In genomic region chr2:69785358-69785757, GRCh38 we compare ENCODE assay signal across 24 cellular contexts.
"Had no signal": no experiment of that assay in that cellular context is flagged by ENCODE, and none has a peak within 500 bp of the region (broad histone marks: within the 10 kb centered on the region; RNA-seq: fewer than 3 reads in every experiment).

No MANE protein-coding gene starts in this region.

- H3K27me3 ChIP-seq: gastrocnemius medialis, neutrophil, right atrium auricular region, sigmoid colon, transverse colon, vagina had no signal

- H3K9me3 Mint-ChIP-seq: endodermal cell; memory B cell; natural killer cell; neural crest cell; stimulated activated naive B cell treated with anti-CD40 and anti-IgM and Interleukin-4, amounts not matched to agents 10 μg/mL and 1 μg/mL and 100 μg/mL, for 72 hours; stimulated activated naive CD8-positive, alpha-beta T cell treated with anti-CD3 and anti-CD28 coated beads, Interleukin-15, Interleukin-2, amounts not matched to agents 100 ng/mL and 50 ng/mL, for 24 hours had no signal

- ATAC-seq: esophagus mucosa; gastrocnemius medialis; left ventricle myocardium superior; lower lobe of right lung; natural killer cell; stimulated activated naive B cell treated with anti-CD40 and anti-IgM and Interleukin-4, amounts not matched to agents 10 μg/mL and 1 μg/mL and 100 μg/mL, for 72 hours had no signal

- H3K27ac ChIP-seq: epithelial cell of prostate, gastrocnemius medialis, lower lobe of right lung, neutrophil, prostate gland, right atrium auricular region, sigmoid colon, transverse colon, vagina had no signal

- DNase-seq: effector CD8-positive, alpha-beta T cell; endodermal cell; foreskin fibroblast; gastrocnemius medialis; head of caudate nucleus; left ventricle myocardium superior; lower lobe of right lung; natural killer cell; sigmoid colon; stimulated activated CD4-positive, alpha-beta T cell treated with anti-CD3 and anti-CD28 coated beads, Interleukin-2, amount 100 ng/mL, for 24 hours; stimulated activated naive B cell treated with anti-CD40 and anti-IgM and Interleukin-4, amounts not matched to agents 10 μg/mL and 1 μg/mL and 100 μg/mL, for 72 hours; transverse colon had no signal

- H3K9ac ChIP-seq: parathyroid adenoma had no signal

- FAIRE-seq: colon, keratinocyte had no signal

- H3K9me3 ChIP-seq: gastrocnemius medialis, lower lobe of right lung, neutrophil, prostate gland, right atrium auricular region, sigmoid colon, transverse colon, vagina had no signal

- H3K4me3 Mint-ChIP-seq: endodermal cell; memory B cell; natural killer cell; neural crest cell; stimulated activated naive B cell treated with anti-CD40 and anti-IgM and Interleukin-4, amounts not matched to agents 10 μg/mL and 1 μg/mL and 100 μg/mL, for 72 hours; stimulated activated naive CD8-positive, alpha-beta T cell treated with anti-CD3 and anti-CD28 coated beads, Interleukin-15, Interleukin-2, amounts not matched to agents 100 ng/mL and 50 ng/mL, for 24 hours had no signal

- H3K27ac Mint-ChIP-seq: endodermal cell; memory B cell; natural killer cell; stimulated activated naive B cell treated with anti-CD40 and anti-IgM and Interleukin-4, amounts not matched to agents 10 μg/mL and 1 μg/mL and 100 μg/mL, for 72 hours; stimulated activated naive CD8-positive, alpha-beta T cell treated with anti-CD3 and anti-CD28 coated beads, Interleukin-15, Interleukin-2, amounts not matched to agents 100 ng/mL and 50 ng/mL, for 24 hours had no signal

- H3K36me3 ChIP-seq: prostate gland had no signal

- H3K36me3 Mint-ChIP-seq: natural killer cell had no signal

- H3K27me3 Mint-ChIP-seq: memory B cell; stimulated activated naive B cell treated with anti-CD40 and anti-IgM and Interleukin-4, amounts not matched to agents 10 μg/mL and 1 μg/mL and 100 μg/mL, for 72 hours; stimulated activated naive CD8-positive, alpha-beta T cell treated with anti-CD3 and anti-CD28 coated beads, Interleukin-15, Interleukin-2, amounts not matched to agents 100 ng/mL and 50 ng/mL, for 24 hours had no signal

- H3K4me3 ChIP-seq: gastrocnemius medialis, lower lobe of right lung, prostate gland, right atrium auricular region, sigmoid colon, transverse colon, vagina had no signal
